In genomic region chr13:22061371-22061805, GRCh38 we compare ENCODE assay signal across 9 cellular contexts.
DNase-seq lines count a peak whose midpoint lies in the region; ATAC-seq, FAIRE-seq and TF ChIP-seq lines count a peak whose summit lies in the region.
"Had no signal": no experiment of that assay in that cellular context is flagged by ENCODE, and none has a peak within 500 bp of the region (broad histone marks: within the 10 kb centered on the region; RNA-seq: fewer than 3 reads in every experiment).

No MANE protein-coding gene starts in this region.

- H4K91ac ChIP-seq in neuronal stem cell (ENCODE audit: low read depth, low read length, poor library complexity) = no peak overlapping the region

- no peak overlapping the region for H2AK5ac ChIP-seq in neuronal stem cell (ENCODE audit: low read depth, low read length)

- H3K14ac ChIP-seq in neuronal stem cell (ENCODE audit: low read length) = no peak overlapping the region

- ATAC-seq in GM18867 (IDR thresholded peaks at IDR 0.05; ENCODE audit: unreplicated experiment) (peak; percentile 65), HG02943 (IDR thresholded peaks at IDR 0.05; ENCODE audit: low read depth, unreplicated experiment) (peak; percentile 36)

- H3K4me1 ChIP-seq in kidney (ENCODE audit: control insufficient read depth in 1 of 2, insufficient read depth in 1 of 2, low read depth in 1 of 2, low read length in 2 of 2) = no peaks in the 10 kb centered on the region
- no peaks in the 10 kb centered on the region for H3K4me1 ChIP-seq in stomach
- H3K4me1 ChIP-seq in neuronal stem cell (ENCODE audit: control insufficient read depth in 2 of 2, insufficient read depth in 1 of 2, low read depth in 1 of 2, low read length in 2 of 2) = peaks cover 0 to 17% of the 10 kb centered on the region in 2 donors

- peak; percentile 69 to 79 for DNase-seq in activated CD4-positive, alpha-beta T cell treated with anti-CD3 and anti-CD28 coated beads for 4 hours
- DNase-seq in kidney (no peak), stomach (no peak), GM03348 (ENCODE audit: low spot score) (no peak), neuronal stem cell (ENCODE audit: low spot score) (no peak), hippocampal formation (lab: John Stamatoyannopoulos, UW) (no peak)

- intact Hi-C loops in kidney (cut with DNase I) (no loop called here), stomach (cut with DNase I; ENCODE audit: low total_unique reads) (no loop called here)

- H3K9ac ChIP-seq in kidney (ENCODE audit: low read length in 2 of 2) (no peak overlapping the region), neuronal stem cell (ENCODE audit: low read depth, low read length, poor library complexity) (no peak overlapping the region)

- no peak overlapping the region for H2BK15ac ChIP-seq in neuronal stem cell (ENCODE audit: low read length)

- no peak overlapping the region for H3K4ac ChIP-seq in neuronal stem cell (ENCODE audit: low read length)

- no peak overlapping the region for H4K8ac ChIP-seq in neuronal stem cell (ENCODE audit: low read depth, low read length)

- no peak overlapping the region for H2BK12ac ChIP-seq in neuronal stem cell (ENCODE audit: low read length)

- H3K18ac ChIP-seq in neuronal stem cell (ENCODE audit: low read length) = no peak overlapping the region

- 70 to 77% (median 76%) methylated on average over 8 of the region's 8 CpGs for WGBS in stomach, 5 donors
- WGBS in neuronal stem cell (ENCODE audit: extremely low coverage in 2 of 2, insufficient read length in 2 of 2, insufficient replicate concordance in 1 of 2), 2 donors = no CpG with 5 or more reads among the region's 8 CpGs

- no peak overlapping the region for H2BK120ac ChIP-seq in neuronal stem cell (ENCODE audit: low read depth, low read length)

- H2BK5ac ChIP-seq in neuronal stem cell (ENCODE audit: low read length) = no peak overlapping the region

- H3K27ac ChIP-seq in kidney (ENCODE audit: low read depth in 2 of 2, low read length in 2 of 2) (peak overlapping the region in 1 of 2 donors; percentile 10), stomach (peak overlapping the region in 4 of 5 donors; percentile 17 to 54 (median 44)), neuronal stem cell (replicated peaks; ENCODE audit: low read length) (no peak overlapping the region)

- peak; percentile 7 for TF ChIP-seq CTCF in kidney (IDR thresholded peaks at IDR 0.05; ENCODE audit: borderline replicate concordance, extremely low read depth, insufficient read depth)
- TF ChIP-seq CTCF in stomach (IDR thresholded peaks at IDR 0.05) = no peak

- no peak overlapping the region for H3K4me2 ChIP-seq in neuronal stem cell (ENCODE audit: insufficient read depth, low read length, poor library complexity, severe bottlenecking)

- no peak overlapping the region for H3K4me3 ChIP-seq in kidney (ENCODE audit: low read length in 2 of 2)
- no peak overlapping the region for H3K4me3 ChIP-seq in stomach
- H3K4me3 ChIP-seq in neuronal stem cell (ENCODE audit: low read length in 2 of 2) = no peak overlapping the region

- no peak overlapping the region for H3K23ac ChIP-seq in neuronal stem cell (ENCODE audit: low read depth, low read length, poor library complexity)

- H3K36me3 ChIP-seq in kidney (ENCODE audit: control insufficient read depth in 1 of 2, insufficient read depth in 2 of 2, low read length in 2 of 2) (no peaks in the 10 kb centered on the region), stomach (no peaks in the 10 kb centered on the region), neuronal stem cell (replicated peaks in 1 of 2; ENCODE audit: control insufficient read depth in 2 of 2, insufficient read depth in 2 of 2, low read length in 2 of 2) (no peaks in the 10 kb centered on the region)

- H3K27me3 ChIP-seq in stomach (no peaks in the 10 kb centered on the region), neuronal stem cell (ENCODE audit: control insufficient read depth in 3 of 3, insufficient read depth in 3 of 3, low read depth in 1 of 3, low read length in 3 of 3) (no peaks in the 10 kb centered on the region)

- no peak for TF ChIP-seq EP300 in stomach (IDR thresholded peaks at IDR 0.05)

- no peaks in the 10 kb centered on the region for H3K9me3 ChIP-seq in kidney (ENCODE audit: control insufficient read depth in 1 of 2, low read length in 2 of 2)
- no peaks in the 10 kb centered on the region for H3K9me3 ChIP-seq in stomach
- peaks cover 0 to 2% of the 10 kb centered on the region in 2 donors for H3K9me3 ChIP-seq in neuronal stem cell (replicated peaks in 1 of 2; ENCODE audit: control insufficient read depth in 2 of 2, insufficient read depth in 1 of 2, low read depth in 1 of 2, low read length in 2 of 2)

- H3K79me1 ChIP-seq in neuronal stem cell (ENCODE audit: low read depth, low read length) = no peaks in the 10 kb centered on the region

- no peak for FAIRE-seq in kidney (lab: Jason Lieb, UNC)
- FAIRE-seq: endometrium had no signal

- TF ChIP-seq POLR2A in stomach (IDR thresholded peaks at IDR 0.05) = no peak

- H2AFZ ChIP-seq in neuronal stem cell (ENCODE audit: low read length) = no peak overlapping the region

Comparison
In these comparisons a context has a peak if more than half of its experiments do, and no peak if none do; other contexts are left out.
1. DNase-seq: peak in activated CD4-positive, alpha-beta T cell treated with anti-CD3 and anti-CD28 coated beads for 4 hours (2 of 2); none in kidney (single experiment), stomach (single experiment), GM03348 (single experiment), neuronal stem cell (single experiment) and hippocampal formation (0 of 2).